ENCODE assay signal across 8 cellular contexts in genomic region chr17:43024407-43025289, GRCh38. TPM values are rescaled to one million over a fixed set of nuclear protein-coding genes. Genes with fewer than 3 reads are reported as not detected.
DNase-seq lines count a peak whose midpoint lies in the region; ATAC-seq and TF ChIP-seq lines count a peak whose summit lies in the region.

A gene with protein sequence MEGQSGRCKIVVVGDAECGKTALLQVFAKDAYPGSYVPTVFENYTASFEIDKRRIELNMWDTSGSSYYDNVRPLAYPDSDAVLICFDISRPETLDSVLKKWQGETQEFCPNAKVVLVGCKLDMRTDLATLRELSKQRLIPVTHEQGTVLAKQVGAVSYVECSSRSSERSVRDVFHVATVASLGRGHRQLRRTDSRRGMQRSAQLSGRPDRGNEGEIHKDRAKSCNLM (plus strand): TSS chr17:43025231. CDS start chr17:43025348, 117 bp downstream.

- H3K27ac ChIP-seq in CD4-positive, alpha-beta memory T cell (ENCODE audit: low read depth, low read length): peak within 1 kb of the TSS; percentile 69
- peak within 1 kb of the TSS; percentile 62 for H3K27ac ChIP-seq in HEK293 (ENCODE audit: extremely low read depth, low read depth, low read length)
- peak within 1 kb of the TSS; percentile 74 for H3K27ac ChIP-seq in caudate nucleus (ENCODE audit: low read depth, low read length)
- peak within 1 kb of the TSS in 17 of 21 experiments; percentile 1 to 83 (median 41) for H3K27ac ChIP-seq in skin epidermis

- H3K4me3 ChIP-seq in CD4-positive, alpha-beta memory T cell (ENCODE audit: low read length in 2 of 2): peak within 1 kb of the TSS; percentile 65 to 81
- peak within 1 kb of the TSS; percentile 52 for H3K4me3 ChIP-seq in HEK293 (ENCODE audit: low read depth, low read length)
- H3K4me3 ChIP-seq in skin epidermis: peak within 1 kb of the TSS; percentile 37 to 54 (median 44)

- POLR2A ChIA-PET in CD4-positive, alpha-beta memory T cell (lab: Charles Lee; ENCODE audit: partially characterized antibody): interaction anchor here (1.1 to 2.5 kb wide), 12 partner anchors 12 to 364 kb away, joined by 3 to 33 read pairs (median 8); partner anchors contain the start of genes IFI35, NBR1, RPL27 and TMEM106A
- POLR2A ChIA-PET in HEK293 (lab: Yijun Ruan, JAX): interaction anchor here (0.7 to 1.4 kb wide), 14 partner anchors 9 to 374 kb away, joined by 3 to 23 read pairs (median 4); partner anchors contain the start of genes ARL4D, IFI35 and RPL27

- CTCF ChIA-PET in CD4-positive, alpha-beta memory T cell (lab: Charles Lee; ENCODE audit: partially characterized antibody): interaction anchor here (0.6 to 2.8 kb wide), 14 partner anchors 13 to 459 kb away, joined by 3 to 7 read pairs (median 3); partner anchors contain the start of genes DHX8, IFI35 and RPL27
- CTCF ChIA-PET in HEK293 (lab: Yijun Ruan, JAX): interaction anchor here (0.6 to 1.7 kb wide), 17 partner anchors 10 to 459 kb away, joined by 3 to 8 read pairs (median 4); partner anchors contain the start of genes DHX8 and IFI35

- H3K36me3 ChIP-seq in CD4-positive, alpha-beta memory T cell (ENCODE audit: insufficient read depth, low read length): no peaks in the 10 kb centered on the region
- peaks cover 0 to 16% of the 10 kb centered on the region in 2 experiments; a peak in 1 of 3 replicates for H3K36me3 ChIP-seq in HEK293 (ENCODE audit: control insufficient read depth in 2 of 2, insufficient read depth in 1 of 2, low read length in 2 of 2)

- no peaks in the 10 kb centered on the region for H3K9me3 Mint-ChIP-seq in CD4-positive, alpha-beta memory T cell
- no peaks in the 10 kb centered on the region for H3K9me3 Mint-ChIP-seq in immature natural killer cell

- no peak for ATAC-seq in GM19455 (IDR thresholded peaks at IDR 0.05; ENCODE audit: unreplicated experiment)

- H3K4me1 ChIP-seq in CD4-positive, alpha-beta memory T cell (ENCODE audit: insufficient read depth, low read length): peaks cover 32% of the 10 kb centered on the region
- H3K4me1 ChIP-seq in HEK293 (ENCODE audit: control insufficient read depth, insufficient read depth, low read length): peaks cover 2% of the 10 kb centered on the region

- DNase-seq in CD4-positive, alpha-beta memory T cell: peak; percentile 79 to 90 (median 81)
- DNase-seq in NCI-H226: peak; percentile 84
- peak; percentile 41 for DNase-seq in activated CD4-positive, CD25-positive, alpha-beta regulatory T cell treated with anti-CD3 and anti-CD28 coated beads, Interleukin-2, amount 50 U/mL, for 16 hours (ENCODE audit: low read depth, low spot score)
- peak in 59 of 61 donors; percentile 43 to 93 (median 80) for DNase-seq in caudate nucleus (lab: John Stamatoyannopoulos, UW)
- DNase-seq in immature natural killer cell: peak; percentile 76 to 77 (median 77)

- no peaks in the 10 kb centered on the region for H3K9me3 ChIP-seq in CD4-positive, alpha-beta memory T cell (ENCODE audit: control insufficient read depth in 1 of 2, low read length in 2 of 2)
- H3K9me3 ChIP-seq in HEK293 (ENCODE audit: control insufficient read depth, insufficient read depth, low read depth, low read length): no peaks in the 10 kb centered on the region

- peaks cover 9 to 35% (median 27%) of the 10 kb centered on the region in 4 donors for H3K4me1 Mint-ChIP-seq in CD4-positive, alpha-beta memory T cell
- peaks cover 17 to 30% of the 10 kb centered on the region in 2 donors for H3K4me1 Mint-ChIP-seq in immature natural killer cell

- no peaks in the 10 kb centered on the region for H3K27me3 ChIP-seq in CD4-positive, alpha-beta memory T cell (ENCODE audit: insufficient read depth, low read length)

- peaks cover 0 to 2% of the 10 kb centered on the region in 2 donors for H3K36me3 Mint-ChIP-seq in CD4-positive, alpha-beta memory T cell
- H3K36me3 Mint-ChIP-seq in immature natural killer cell: no peaks in the 10 kb centered on the region

- TF ChIP-seq CTCF in HEK293 (tag by site-specific recombination; IDR thresholded peaks at IDR 0.05): peak; percentile 97

- H3K27ac Mint-ChIP-seq in CD4-positive, alpha-beta memory T cell: peak within 1 kb of the TSS; percentile 86 to 98 (median 96)
- H3K27ac Mint-ChIP-seq in immature natural killer cell: peak within 1 kb of the TSS; percentile 48 to 93 (median 86)

- peak within 1 kb of the TSS; percentile 87 to 95 (median 91) for H3K4me3 Mint-ChIP-seq in CD4-positive, alpha-beta memory T cell
- H3K4me3 Mint-ChIP-seq in immature natural killer cell: peak within 1 kb of the TSS; percentile 87 to 98 (median 90)

- intact Hi-C loops in CD4-positive, alpha-beta memory T cell (cut with micrococcal nuclease): loop anchor here (1.0 to 5.0 kb wide), 3 partner anchors 146 to 458 kb away; partner anchors contain the start of gene DHX8

- H3K27me3 Mint-ChIP-seq in CD4-positive, alpha-beta memory T cell: no peaks in the 10 kb centered on the region
- H3K27me3 Mint-ChIP-seq in immature natural killer cell (ENCODE audit: low read depth in 3 of 3): peaks cover 7 to 10% (median 9%) of the 10 kb centered on the region in 3 donors

TF ChIP-seq in HEK293, 187 proteins besides CTCF, POLR2A, EP300 and RAD21 (continues in another document):
- TF ChIP-seq KLF10 (tag by site-specific recombination; IDR thresholded peaks at IDR 0.05) (peak; percentile 92), ZNF530 (tag by site-specific recombination; IDR thresholded peaks at IDR 0.05; ENCODE audit: low read depth) (no peak), KLF8 (tag by site-specific recombination; IDR thresholded peaks at IDR 0.05) (peak; percentile 83), GLI4 (tag by site-specific recombination; IDR thresholded peaks at IDR 0.05) (no peak), OVOL3 (tag by site-specific recombination; IDR thresholded peaks at IDR 0.05) (0 out of 2 replicates have a peak, but pooled peaks have one; percentile 41), MZF1 (tag by site-specific recombination; IDR thresholded peaks at IDR 0.05; ENCODE audit: borderline replicate concordance) (no peak), ZBTB1 (tag by site-specific recombination; IDR thresholded peaks at IDR 0.05) (no peak), ZSCAN30 (tag by site-specific recombination; IDR thresholded peaks at IDR 0.05) (peak; percentile 76; the same call in 1 of the 2 replicates), ZNF169 (tag by site-specific recombination; IDR thresholded peaks at IDR 0.05) (no peak), ZNF354C (tag by site-specific recombination; IDR thresholded peaks at IDR 0.05; ENCODE audit: borderline replicate concordance, low read depth) (no peak), ZFP3 (tag by site-specific recombination; IDR thresholded peaks at IDR 0.05; ENCODE audit: low read depth) (no peak), SALL2 (tag by site-specific recombination; IDR thresholded peaks at IDR 0.05; ENCODE audit: borderline replicate concordance) (no peak), ZNF510 (tag by site-specific recombination; IDR thresholded peaks at IDR 0.05; ENCODE audit: insufficient replicate concordance) (no peak), ZNF37A (tag by site-specific recombination; IDR thresholded peaks at IDR 0.05) (no peak), IKZF3 (tag by site-specific recombination; IDR thresholded peaks at IDR 0.05) (peak; percentile 40; the same call in 1 of the 2 replicates), ZNF114 (tag by site-specific recombination; IDR thresholded peaks at IDR 0.05) (no peak), ZNF404 (tag by site-specific recombination; IDR thresholded peaks at IDR 0.05) (no peak), ZNF701 (tag by site-specific recombination; IDR thresholded peaks at IDR 0.05) (no peak), HOXC10 (CRISPR knock-in tag; IDR thresholded peaks at IDR 0.05) (no peak), MYNN (tag by site-specific recombination; IDR thresholded peaks at IDR 0.05; ENCODE audit: borderline replicate concordance) (no peak), ZNF747 (tag by site-specific recombination; IDR thresholded peaks at IDR 0.05) (no peak), SCRT2 (tag by site-specific recombination; IDR thresholded peaks at IDR 0.05) (no peak), ZNF707 (tag by site-specific recombination; IDR thresholded peaks at IDR 0.05) (no peak), ZNF624 (tag by site-specific recombination; IDR thresholded peaks at IDR 0.05) (no peak), SP7 (tag by site-specific recombination; IDR thresholded peaks at IDR 0.05) (peak; percentile 80), ZNF621 (tag by site-specific recombination; IDR thresholded peaks at IDR 0.05) (no peak), ZNF501 (tag by site-specific recombination; IDR thresholded peaks at IDR 0.05) (peak; percentile 85), ZNF664 (tag by site-specific recombination; IDR thresholded peaks at IDR 0.05) (no peak), ZNF670 (tag by site-specific recombination; IDR thresholded peaks at IDR 0.05; ENCODE audit: low read depth) (no peak), ZNF544 (tag by site-specific recombination; IDR thresholded peaks at IDR 0.05) (no peak), ZNF555 (tag by site-specific recombination; conservative IDR thresholded peaks at IDR 0.05) (no peak)
- TF ChIP-seq, protein P1, sequence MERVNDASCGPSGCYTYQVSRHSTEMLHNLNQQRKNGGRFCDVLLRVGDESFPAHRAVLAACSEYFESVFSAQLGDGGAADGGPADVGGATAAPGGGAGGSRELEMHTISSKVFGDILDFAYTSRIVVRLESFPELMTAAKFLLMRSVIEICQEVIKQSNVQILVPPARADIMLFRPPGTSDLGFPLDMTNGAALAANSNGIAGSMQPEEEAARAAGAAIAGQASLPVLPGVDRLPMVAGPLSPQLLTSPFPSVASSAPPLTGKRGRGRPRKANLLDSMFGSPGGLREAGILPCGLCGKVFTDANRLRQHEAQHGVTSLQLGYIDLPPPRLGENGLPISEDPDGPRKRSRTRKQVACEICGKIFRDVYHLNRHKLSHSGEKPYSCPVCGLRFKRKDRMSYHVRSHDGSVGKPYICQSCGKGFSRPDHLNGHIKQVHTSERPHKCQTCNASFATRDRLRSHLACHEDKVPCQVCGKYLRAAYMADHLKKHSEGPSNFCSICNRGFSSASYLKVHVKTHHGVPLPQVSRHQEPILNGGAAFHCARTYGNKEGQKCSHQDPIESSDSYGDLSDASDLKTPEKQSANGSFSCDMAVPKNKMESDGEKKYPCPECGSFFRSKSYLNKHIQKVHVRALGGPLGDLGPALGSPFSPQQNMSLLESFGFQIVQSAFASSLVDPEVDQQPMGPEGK (tag by site-specific recombination; IDR thresholded peaks at IDR 0.05): peak; percentile 96
- TF ChIP-seq, protein P2, sequence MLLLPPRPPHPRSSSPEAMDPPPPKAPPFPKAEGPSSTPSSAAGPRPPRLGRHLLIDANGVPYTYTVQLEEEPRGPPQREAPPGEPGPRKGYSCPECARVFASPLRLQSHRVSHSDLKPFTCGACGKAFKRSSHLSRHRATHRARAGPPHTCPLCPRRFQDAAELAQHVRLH (tag by site-specific recombination; IDR thresholded peaks at IDR 0.05): peak; percentile 67; the same call in 1 of the 2 replicates

RNA-seq across cellular contexts. Expression of the gene that starts here (rescaled TPM):
- under 1 TPM; 0.28 to 0.29 TPM for total RNA-seq in CD4-positive, alpha-beta memory T cell
- polyA plus RNA-seq in CD4-positive, alpha-beta memory T cell: under 1 TPM; 0.13 to 0.26 TPM
- not detected for polyA plus RNA-seq in immature natural killer cell

Comparison
In these comparisons a context has a peak if more than half of its experiments do, and no peak if none do; other contexts are left out.
1. Peak in DNase-seq, H3K4me3 ChIP-seq and H3K27ac ChIP-seq in CD4-positive, alpha-beta memory T cell; RNA of the gene not detected or under 1 TPM.
2. Peak in DNase-seq in immature natural killer cell; RNA of the gene not detected or under 1 TPM.